Comparison of ENCODE assay signal across 9 cellular contexts in the genomic region with DNA sequence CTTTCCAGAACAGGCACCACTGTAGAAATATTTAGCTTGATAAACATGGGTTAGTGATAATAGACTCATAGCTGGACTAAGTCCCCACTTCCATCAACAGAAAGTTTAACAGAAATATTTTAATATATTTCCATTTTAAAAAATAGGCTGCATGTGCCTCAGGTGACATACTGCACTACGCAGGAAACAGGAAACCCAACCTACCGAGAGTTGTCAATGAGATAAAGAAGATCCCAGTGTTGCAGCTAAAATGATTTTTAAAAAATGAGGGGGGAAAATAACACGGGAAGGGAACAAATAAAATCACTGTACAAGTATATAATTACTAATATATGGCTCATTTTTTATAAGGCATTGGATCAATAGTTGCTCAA.
A peak's percentile ranks its signal among the peaks of the same experiment; 100 is the strongest.
DNase-seq lines count a peak whose midpoint lies in the region; ATAC-seq and TF ChIP-seq lines count a peak whose summit lies in the region.
"Had no signal": no experiment of that assay in that cellular context is flagged by ENCODE, and none has a peak within 500 bp of the region (broad histone marks: within the 10 kb centered on the region; RNA-seq: fewer than 3 reads in every experiment).

No MANE protein-coding gene starts in this region.

- H3K4me3 Mint-ChIP-seq in activated CD8-positive, alpha-beta T cell treated with anti-CD3 and anti-CD28 coated beads, Interleukin-2, amount 10 ng/mL, durations not matched to agents 7 days and 5 days: peak overlapping the region; percentile 89
- H3K4me3 Mint-ChIP-seq in naive thymus-derived CD4-positive, alpha-beta T cell: peak overlapping the region; percentile 90 to 97 (median 94)
- no peak overlapping the region for H3K4me3 Mint-ChIP-seq in WTC11
- H3K4me3 Mint-ChIP-seq: brain had no signal

- peaks cover 38% of the 10 kb centered on the region for H3K4me1 Mint-ChIP-seq in activated CD8-positive, alpha-beta T cell treated with anti-CD3 and anti-CD28 coated beads, Interleukin-2, amount 10 ng/mL, durations not matched to agents 7 days and 5 days (ENCODE audit: low read depth)
- peaks cover 17 to 56% (median 49%) of the 10 kb centered on the region in 7 donors for H3K4me1 Mint-ChIP-seq in naive thymus-derived CD4-positive, alpha-beta T cell
- H3K4me1 Mint-ChIP-seq in WTC11: peaks cover 23% of the 10 kb centered on the region

- H3K36me3 Mint-ChIP-seq in activated CD8-positive, alpha-beta T cell treated with anti-CD3 and anti-CD28 coated beads, Interleukin-2, amount 10 ng/mL, durations not matched to agents 7 days and 5 days (ENCODE audit: low read depth): no peaks in the 10 kb centered on the region
- peaks cover 0 to 4% (median 0%) of the 10 kb centered on the region in 5 donors for H3K36me3 Mint-ChIP-seq in naive thymus-derived CD4-positive, alpha-beta T cell
- peaks cover 16% of the 10 kb centered on the region for H3K36me3 Mint-ChIP-seq in WTC11
- H3K36me3 Mint-ChIP-seq: brain had no signal

- H3K4me3 ChIP-seq in naive thymus-derived CD4-positive, alpha-beta T cell (ENCODE audit: low read length): peak overlapping the region; percentile 71

- DNase-seq in activated CD8-positive, alpha-beta T cell treated with anti-CD3 and anti-CD28 coated beads, Interleukin-2, amount 10 ng/mL, durations not matched to agents 7 days and 5 days: peak; percentile 32
- DNase-seq in naive thymus-derived CD4-positive, alpha-beta T cell: peak in 3 of 9 donors; percentile 35 to 61 (median 46)
- no peak for DNase-seq in SHP77 (lab: John Stamatoyannopoulos, UW)
- no peak for DNase-seq in NCI-H526 (lab: John Stamatoyannopoulos, UW)
- DNase-seq in WTC11 (ENCODE audit: low spot score): no peak
- DNase-seq: NCI-H345 had no signal

- ATAC-seq in GM18498 (IDR thresholded peaks at IDR 0.05; ENCODE audit: unreplicated experiment): peak; percentile 22
- ATAC-seq in HG02610 (IDR thresholded peaks at IDR 0.05; ENCODE audit: unreplicated experiment): peak; percentile 18
- ATAC-seq in activated CD8-positive, alpha-beta T cell treated with anti-CD3 and anti-CD28 coated beads, Interleukin-2, amount 10 ng/mL, durations not matched to agents 7 days and 5 days: peak; percentile 37
- peak; percentile 37 for ATAC-seq in naive thymus-derived CD4-positive, alpha-beta T cell
- no peak for ATAC-seq in WTC11

- no peaks in the 10 kb centered on the region for H3K36me3 ChIP-seq in naive thymus-derived CD4-positive, alpha-beta T cell (ENCODE audit: control insufficient read depth in 2 of 3, insufficient read depth in 3 of 3, low read length in 3 of 3)

- no peaks in the 10 kb centered on the region for H3K9me3 Mint-ChIP-seq in activated CD8-positive, alpha-beta T cell treated with anti-CD3 and anti-CD28 coated beads, Interleukin-2, amount 10 ng/mL, durations not matched to agents 7 days and 5 days (ENCODE audit: insufficient read depth)
- H3K9me3 Mint-ChIP-seq in naive thymus-derived CD4-positive, alpha-beta T cell: peaks cover 0 to 1% (median 0%) of the 10 kb centered on the region in 11 donors
- no peaks in the 10 kb centered on the region for H3K9me3 Mint-ChIP-seq in WTC11
- H3K9me3 Mint-ChIP-seq: brain had no signal

- H3K27ac ChIP-seq in naive thymus-derived CD4-positive, alpha-beta T cell (ENCODE audit: low read depth, low read length): peak overlapping the region; percentile 87

- H3K27me3 Mint-ChIP-seq in activated CD8-positive, alpha-beta T cell treated with anti-CD3 and anti-CD28 coated beads, Interleukin-2, amount 10 ng/mL, durations not matched to agents 7 days and 5 days (ENCODE audit: low read depth): no peaks in the 10 kb centered on the region
- H3K27me3 Mint-ChIP-seq in naive thymus-derived CD4-positive, alpha-beta T cell: no peaks in the 10 kb centered on the region
- no peaks in the 10 kb centered on the region for H3K27me3 Mint-ChIP-seq in WTC11 (ENCODE audit: low read depth)
- H3K27me3 Mint-ChIP-seq: brain had no signal

- no peaks in the 10 kb centered on the region for H3K27me3 ChIP-seq in naive thymus-derived CD4-positive, alpha-beta T cell (ENCODE audit: control insufficient read depth in 2 of 2, insufficient read depth in 2 of 2, low read length in 2 of 2)

- no peaks in the 10 kb centered on the region for H3K9me3 ChIP-seq in naive thymus-derived CD4-positive, alpha-beta T cell (ENCODE audit: control insufficient read depth in 2 of 3, low read length in 3 of 3)

- CTCF ChIA-PET in activated CD8-positive, alpha-beta T cell treated with anti-CD3 and anti-CD28 coated beads, Interleukin-2, amount 10 ng/mL, durations not matched to agents 7 days and 5 days (lab: Charles Lee): interaction anchor here (0.8 to 2.8 kb wide), 16 partner anchors 9 to 155 kb away, joined by 3 to 28 read pairs (median 6); partner anchors contain the start of gene TBC1D4
- CTCF ChIA-PET in naive thymus-derived CD4-positive, alpha-beta T cell (lab: Charles Lee): interaction anchor here (1.4 to 1.9 kb wide), 4 partner anchors 11 to 46 kb away, joined by 4 to 7 read pairs (median 4); no protein-coding TSS in a partner anchor
- CTCF ChIA-PET in WTC11 (lab: Charles Lee): interaction anchor here (1.1 kb wide), 1 partner anchor 155 kb away, joined by 4 read pairs; the partner anchor contains the start of gene TBC1D4

- POLR2A ChIA-PET in activated CD8-positive, alpha-beta T cell treated with anti-CD3 and anti-CD28 coated beads, Interleukin-2, amount 10 ng/mL, durations not matched to agents 7 days and 5 days (lab: Charles Lee): interaction anchor here (0.9 to 2.9 kb wide), 15 partner anchors 11 to 1192 kb away, joined by 3 to 72 read pairs (median 6); partner anchors contain the start of gene COMMD6
- POLR2A ChIA-PET in naive thymus-derived CD4-positive, alpha-beta T cell (lab: Charles Lee): interaction anchor here (0.6 to 2.6 kb wide), 11 partner anchors 9 to 1806 kb away, joined by 3 to 33 read pairs (median 4); no protein-coding TSS in a partner anchor
- POLR2A ChIA-PET in WTC11 (lab: Charles Lee): interaction anchor here (1.4 kb wide), 1 partner anchor 155 kb away, joined by 3 read pairs; the partner anchor contains the start of gene TBC1D4

- peaks cover 4 to 22% of the 10 kb centered on the region in 2 donors for H3K4me1 ChIP-seq in naive thymus-derived CD4-positive, alpha-beta T cell (ENCODE audit: control insufficient read depth in 2 of 2, insufficient read depth in 2 of 2, low read length in 2 of 2)

- intact Hi-C loops in naive thymus-derived CD4-positive, alpha-beta T cell (cut with micrococcal nuclease): loop anchor here (2.0 to 10.0 kb wide), 18 partner anchors 14 to 2000 kb away; partner anchors contain the start of genes COMMD6 (in 2 of the 2), MYCBP2 (in 2 of the 2), CLN5 (in 1 of the 2) and KLF12 (in 1 of the 2)

- TF ChIP-seq CTCF in WTC11 (IDR thresholded peaks at IDR 0.05): no peak

- peak overlapping the region; percentile 98 for H3K27ac Mint-ChIP-seq in activated CD8-positive, alpha-beta T cell treated with anti-CD3 and anti-CD28 coated beads, Interleukin-2, amount 10 ng/mL, durations not matched to agents 7 days and 5 days
- H3K27ac Mint-ChIP-seq in naive thymus-derived CD4-positive, alpha-beta T cell: peak overlapping the region; percentile 92 to 99 (median 98)
- H3K27ac Mint-ChIP-seq in WTC11: no peak overlapping the region
- H3K27ac Mint-ChIP-seq: brain had no signal

TF ChIP-seq in WTC11, 78 proteins besides CTCF, POLR2A, EP300 and RAD21:
- TF ChIP-seq E2F1 (CRISPR knock-in tag; IDR thresholded peaks at IDR 0.05): no peak
- no peak for TF ChIP-seq RORB (CRISPR knock-in tag; IDR thresholded peaks at IDR 0.05)
